9 cellular contexts compared by ENCODE assay signal in genomic region chr14:69629225-69630127, GRCh38. TPM values are rescaled to one million over a fixed set of nuclear protein-coding genes. Genes with fewer than 3 reads are reported as not detected.
A peak's percentile ranks its signal among the peaks of the same experiment; 100 is the strongest.
DNase-seq lines count a peak whose midpoint lies in the region; ATAC-seq and TF ChIP-seq lines count a peak whose summit lies in the region.
"Had no signal": no experiment of that assay in that cellular context is flagged by ENCODE, and none has a peak within 500 bp of the region (broad histone marks: within the 10 kb centered on the region; RNA-seq: fewer than 3 reads in every experiment).

No MANE protein-coding gene starts in this region.

- TF ChIP-seq CTCF in vagina (IDR thresholded peaks at IDR 0.05) = no peak

- H3K36me3 ChIP-seq in vagina = no peaks in the 10 kb centered on the region

- ATAC-seq in GM21526 (IDR thresholded peaks at IDR 0.05; ENCODE audit: low FRiP score, unreplicated experiment) (peak; percentile 40), SK-N-SH treated with all-trans-retinoic acid at 6 μM for 48 hours (peak; percentile 62), GM18873 (IDR thresholded peaks at IDR 0.05; ENCODE audit: low FRiP score, unreplicated experiment) (no peak)
- peak in 1 of 2 donors; percentile 37 for ATAC-seq in natural killer cell treated with Interleukin-12 subunit alpha and Interleukin-12 subunit beta and Interleukin-15 and Interleukin-18, amount 100 ng/mL, for 72 hours

- H3K4me3 Mint-ChIP-seq in natural killer cell treated with Interleukin-12 subunit alpha and Interleukin-12 subunit beta and Interleukin-15 and Interleukin-18, amount 100 ng/mL, for 72 hours = peak overlapping the region; percentile 69

- TF ChIP-seq POLR2A in vagina (IDR thresholded peaks at IDR 0.05) = no peak

- H3K27ac ChIP-seq in vagina = no peak overlapping the region

- H3K27ac Mint-ChIP-seq in natural killer cell treated with Interleukin-12 subunit alpha and Interleukin-12 subunit beta and Interleukin-15 and Interleukin-18, amount 100 ng/mL, for 72 hours = peak overlapping the region; percentile 75 to 76

- no peaks in the 10 kb centered on the region for H3K36me3 Mint-ChIP-seq in natural killer cell treated with Interleukin-12 subunit alpha and Interleukin-12 subunit beta and Interleukin-15 and Interleukin-18, amount 100 ng/mL, for 72 hours

- peak; percentile 55 to 62 for DNase-seq in activated CD4-positive, alpha-beta T cell treated with anti-CD3 and anti-CD28 coated beads, Interleukin-2, amount 50 U/mL, for 48 hours
- DNase-seq in activated CD4-positive, alpha-beta T cell treated with anti-CD3 and anti-CD28 coated beads for 48 hours = no peak
- DNase-seq in natural killer cell treated with Interleukin-12 subunit alpha and Interleukin-12 subunit beta and Interleukin-15 and Interleukin-18, amount 100 ng/mL, for 72 hours (ENCODE audit: low spot score) = no peak
- no peak for DNase-seq in vagina (ENCODE audit: extremely low spot score in 2 of 2)
- no peak for DNase-seq in RKO (ENCODE audit: low spot score)
- DNase-seq: hippocampal formation had no signal

- H3K9me3 ChIP-seq in vagina = no peaks in the 10 kb centered on the region

- no peaks in the 10 kb centered on the region for H3K9me3 Mint-ChIP-seq in natural killer cell treated with Interleukin-12 subunit alpha and Interleukin-12 subunit beta and Interleukin-15 and Interleukin-18, amount 100 ng/mL, for 72 hours

- intact Hi-C loops in vagina (cut with DNase I) = no loop called here

- H3K4me1 ChIP-seq in vagina = peaks cover 93% of the 10 kb centered on the region

- H3K27me3 Mint-ChIP-seq in natural killer cell treated with Interleukin-12 subunit alpha and Interleukin-12 subunit beta and Interleukin-15 and Interleukin-18, amount 100 ng/mL, for 72 hours = no peaks in the 10 kb centered on the region

- H3K27me3 ChIP-seq in vagina = no peaks in the 10 kb centered on the region

- peaks cover 79 to 91% of the 10 kb centered on the region in 2 donors for H3K4me1 Mint-ChIP-seq in natural killer cell treated with Interleukin-12 subunit alpha and Interleukin-12 subunit beta and Interleukin-15 and Interleukin-18, amount 100 ng/mL, for 72 hours (ENCODE audit: low read depth in 2 of 2)

- H3K4me3 ChIP-seq in vagina = no peak overlapping the region

TF ChIP-seq in SK-N-SH treated with all-trans-retinoic acid at 6 μM for 48 hours, 23 proteins besides CTCF, POLR2A, EP300 and RAD21:
- TF ChIP-seq POU6F1 (CRISPR knock-in tag; IDR thresholded peaks at IDR 0.05; ENCODE audit: borderline replicate concordance, low read depth) = no peak
- no peak for TF ChIP-seq ZNF8 (CRISPR knock-in tag; IDR thresholded peaks at IDR 0.05)
- TF ChIP-seq ZC3H10 (CRISPR knock-in tag; IDR thresholded peaks at IDR 0.05) = no peak
- no peak for TF ChIP-seq CSRNP3 (CRISPR knock-in tag; IDR thresholded peaks at IDR 0.05)
- no peak for TF ChIP-seq OSR1 (CRISPR knock-in tag; IDR thresholded peaks at IDR 0.05)
- no peak for TF ChIP-seq PATZ1 (CRISPR knock-in tag; IDR thresholded peaks at IDR 0.05; ENCODE audit: borderline replicate concordance)
- no peak for TF ChIP-seq PPARA (CRISPR knock-in tag; IDR thresholded peaks at IDR 0.05; ENCODE audit: borderline replicate concordance)
- TF ChIP-seq ZNF70 (CRISPR knock-in tag; IDR thresholded peaks at IDR 0.05) = no peak

RNA-seq across cellular contexts. Expression of gene SUSD6, which starts 18.1 kb away (rescaled TPM):
- 100 to 1,000 TPM; 111 to 139 TPM for total RNA-seq in natural killer cell treated with Interleukin-12 subunit alpha and Interleukin-12 subunit beta and Interleukin-15 and Interleukin-18, amount 100 ng/mL, for 72 hours
- total RNA-seq in vagina = 36.6 TPM

RNA-seq across cellular contexts. Expression of gene CCDC177, which starts 54.8 kb away (rescaled TPM):
- total RNA-seq in natural killer cell treated with Interleukin-12 subunit alpha and Interleukin-12 subunit beta and Interleukin-15 and Interleukin-18, amount 100 ng/mL, for 72 hours = not detected
- total RNA-seq in vagina = not detected

Comparison
In these comparisons a context has a peak if more than half of its experiments do, and no peak if none do; other contexts are left out.
1. DNase-seq: peak in activated CD4-positive, alpha-beta T cell treated with anti-CD3 and anti-CD28 coated beads, Interleukin-2, amount 50 U/mL, for 48 hours (2 of 2); none in activated CD4-positive, alpha-beta T cell treated with anti-CD3 and anti-CD28 coated beads for 48 hours (single experiment), natural killer cell treated with Interleukin-12 subunit alpha and Interleukin-12 subunit beta and Interleukin-15 and Interleukin-18, amount 100 ng/mL, for 72 hours (single experiment), vagina (0 of 2) and RKO (single experiment).